In the genomic region with DNA sequence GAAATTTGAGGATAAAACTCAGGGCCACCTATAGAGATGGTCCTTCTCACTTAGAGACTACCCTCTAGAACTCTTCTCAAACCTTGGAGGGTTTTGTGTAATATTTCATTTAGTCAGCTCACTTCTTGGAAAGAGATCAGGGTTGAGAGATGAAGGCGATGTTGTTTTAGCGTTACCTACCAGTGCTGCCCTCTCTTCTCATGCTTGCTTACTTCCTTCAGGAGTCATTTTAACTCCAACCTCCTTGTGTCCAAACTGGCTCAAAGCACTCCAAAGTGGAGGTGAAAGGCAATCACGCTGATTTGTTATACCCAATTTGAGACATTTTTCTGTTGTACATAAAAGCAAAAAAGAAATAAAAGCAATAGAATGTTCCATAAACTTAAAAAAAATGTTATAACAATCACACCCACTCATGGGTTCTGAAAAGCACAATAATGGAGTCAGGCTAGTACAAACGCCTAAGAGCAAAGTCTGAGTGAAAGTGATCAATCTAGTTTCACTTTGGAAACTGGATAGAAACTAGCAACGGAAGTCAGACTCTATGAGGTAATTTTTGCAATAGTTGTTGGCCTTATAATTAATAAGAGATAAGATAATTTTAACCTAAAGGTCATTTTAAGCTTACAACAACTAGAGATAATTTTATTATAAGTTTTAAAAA, we compare ENCODE assay signal across 1 cellular context.
TF ChIP-seq lines count a peak whose summit lies in the region.

No MANE protein-coding gene starts in this region.

TF ChIP-seq in IMR-90, 13 proteins besides CTCF, POLR2A, EP300 and RAD21:
- TF ChIP-seq NFE2L2 (IDR thresholded peaks at IDR 0.05; ENCODE audit: low read depth, low read length) (no peak), SMC3 (IDR thresholded peaks at IDR 0.05; ENCODE audit: low read depth, low read length) (no peak), MAZ (IDR thresholded peaks at IDR 0.05; ENCODE audit: borderline replicate concordance, low read depth, low read length) (no peak), MXI1 (IDR thresholded peaks at IDR 0.05; ENCODE audit: borderline replicate concordance, low read depth, low read length) (no peak), CEBPB (IDR thresholded peaks at IDR 0.05; ENCODE audit: low read depth, low read length) (no peak)
- TF ChIP-seq, protein P1, sequence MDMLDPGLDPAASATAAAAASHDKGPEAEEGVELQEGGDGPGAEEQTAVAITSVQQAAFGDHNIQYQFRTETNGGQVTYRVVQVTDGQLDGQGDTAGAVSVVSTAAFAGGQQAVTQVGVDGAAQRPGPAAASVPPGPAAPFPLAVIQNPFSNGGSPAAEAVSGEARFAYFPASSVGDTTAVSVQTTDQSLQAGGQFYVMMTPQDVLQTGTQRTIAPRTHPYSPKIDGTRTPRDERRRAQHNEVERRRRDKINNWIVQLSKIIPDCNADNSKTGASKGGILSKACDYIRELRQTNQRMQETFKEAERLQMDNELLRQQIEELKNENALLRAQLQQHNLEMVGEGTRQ (IDR thresholded peaks at IDR 0.05; ENCODE audit: low read depth, low read length) = no peak
